16 cellular contexts compared by ENCODE assay signal in genomic region chr1:247347395-247348222, GRCh38. TPM values are rescaled to one million over a fixed set of nuclear protein-coding genes. Genes with fewer than 3 reads are reported as not detected.
DNase-seq lines count a peak whose midpoint lies in the region; ATAC-seq, FAIRE-seq and TF ChIP-seq lines count a peak whose summit lies in the region.
"Had no signal": no experiment of that assay in that cellular context is flagged by ENCODE, and none has a peak within 500 bp of the region (broad histone marks: within the 10 kb centered on the region; RNA-seq: fewer than 3 reads in every experiment).

No MANE protein-coding gene starts in this region.

- ATAC-seq in GM23338: peak; percentile 80
- ATAC-seq in right cardiac atrium: peak; percentile 62
- no peak for ATAC-seq in HG02970 (IDR thresholded peaks at IDR 0.05; ENCODE audit: low FRiP score, unreplicated experiment)
- ATAC-seq in HG03342 (IDR thresholded peaks at IDR 0.05; ENCODE audit: unreplicated experiment): no peak

- H3K4me3 Mint-ChIP-seq in GM23338 (peak overlapping the region; percentile 59; the same call in 2 of the 3 replicates), astrocyte (ENCODE audit: unreplicated experiment) (no peak overlapping the region)
- H3K4me3 Mint-ChIP-seq: CD4-positive, CD25-positive, alpha-beta regulatory T cell had no signal

- no peak overlapping the region for H4K8ac ChIP-seq in mesendoderm (ENCODE audit: low read depth, low read length)

- peak overlapping the region; percentile 54 for H3K4me3 ChIP-seq in GM23338
- H3K4me3 ChIP-seq in astrocyte (ENCODE audit: insufficient read depth, low read depth, low read length): no peak overlapping the region
- H3K4me3 ChIP-seq in right cardiac atrium (ENCODE audit: low read length): peak overlapping the region; percentile 45
- peak overlapping the region in 6 of 7 experiments; percentile 1 to 30 (median 16) for H3K4me3 ChIP-seq in skin epidermis
- H3K4me3 ChIP-seq in mesendoderm (ENCODE audit: low read length): no peak overlapping the region
- H3K4me3 ChIP-seq: HAP-1, thyroid gland had no signal

- peaks cover 8% of the 10 kb centered on the region; the same call in 1 of the 2 replicates for H3K4me1 ChIP-seq in GM23338 (ENCODE audit: insufficient read depth)
- H3K4me1 ChIP-seq in astrocyte (ENCODE audit: insufficient read depth, low read length): peaks cover 5% of the 10 kb centered on the region
- H3K4me1 ChIP-seq in right cardiac atrium (ENCODE audit: control insufficient read depth, insufficient read depth, low read length): no peaks in the 10 kb centered on the region
- H3K4me1 ChIP-seq in mesendoderm (ENCODE audit: control insufficient read depth, low read depth, low read length): no peaks in the 10 kb centered on the region
- H3K4me1 ChIP-seq: HAP-1, Peyer's patch, thyroid gland had no signal

- H2BK120ac ChIP-seq in mesendoderm (ENCODE audit: low read depth, low read length): no peak overlapping the region

- no peaks in the 10 kb centered on the region for H3K9me2 ChIP-seq in GM23338 (ENCODE audit: insufficient read depth)

- FAIRE-seq in astrocyte (lab: Jason Lieb, UNC): no peak

- H3K4me2 ChIP-seq in GM23338: peak overlapping the region; percentile 78
- peak overlapping the region; percentile 29 for H3K4me2 ChIP-seq in astrocyte (ENCODE audit: low read length)
- no peak overlapping the region for H3K4me2 ChIP-seq in mesendoderm (ENCODE audit: low read length)

- H2AFZ ChIP-seq in GM23338 (peak overlapping the region; percentile 20; the same call in 1 of the 2 replicates), astrocyte (ENCODE audit: low read depth, low read length) (no peak overlapping the region)

- H4K20me1 ChIP-seq in GM23338 (replicated peaks; ENCODE audit: insufficient read depth) (no peaks in the 10 kb centered on the region; the same call in 1 of the 2 replicates), astrocyte (ENCODE audit: insufficient read depth, low read length) (peaks cover 3% of the 10 kb centered on the region)

- H3K36me3 ChIP-seq in GM23338 (ENCODE audit: insufficient read depth) (no peaks in the 10 kb centered on the region), astrocyte (ENCODE audit: insufficient read depth, low read length) (no peaks in the 10 kb centered on the region), mesendoderm (ENCODE audit: control insufficient read depth, insufficient read depth, low read length) (no peaks in the 10 kb centered on the region)
- H3K36me3 ChIP-seq: HAP-1, Peyer's patch, thyroid gland had no signal

- intact Hi-C loops in right cardiac atrium (cut with DNase I): no loop called here

- H3K23ac ChIP-seq in mesendoderm (ENCODE audit: low read length): no peak overlapping the region

- TF ChIP-seq CTCF in GM23338 (conservative IDR thresholded peaks at IDR 0.05; ENCODE audit: low read depth in 2 of 2) (no peak), astrocyte (IDR thresholded peaks at IDR 0.05; ENCODE audit: insufficient read depth, low read depth, low read length) (no peak)

- H3K9ac ChIP-seq in astrocyte (ENCODE audit: low read length) (no peak overlapping the region), mesendoderm (ENCODE audit: low read length) (no peak overlapping the region)

- H3F3A ChIP-seq in GM23338 (replicated peaks; ENCODE audit: low read depth): no peaks in the 10 kb centered on the region

- H3K79me2 ChIP-seq in GM23338 (replicated peaks; ENCODE audit: insufficient read depth): no peaks in the 10 kb centered on the region
- no peaks in the 10 kb centered on the region for H3K79me2 ChIP-seq in astrocyte (ENCODE audit: insufficient read depth, low read length)
- H3K79me2 ChIP-seq in mesendoderm (ENCODE audit: control insufficient read depth, insufficient read depth, low read length): no peaks in the 10 kb centered on the region

- no peak overlapping the region for H2BK5ac ChIP-seq in mesendoderm (ENCODE audit: low read length)

- no peaks in the 10 kb centered on the region for H3K79me1 ChIP-seq in mesendoderm (ENCODE audit: low read length)

- H3K36me3 Mint-ChIP-seq in GM23338 (ENCODE audit: low read depth) (peaks cover 23% of the 10 kb centered on the region), astrocyte (ENCODE audit: low read depth, unreplicated experiment) (peaks cover 7% of the 10 kb centered on the region)
- H3K36me3 Mint-ChIP-seq: CD4-positive, CD25-positive, alpha-beta regulatory T cell had no signal

- H3K27ac ChIP-seq in GM23338 (ENCODE audit: low read depth) (no peak overlapping the region), astrocyte (ENCODE audit: low read depth, low read length) (no peak overlapping the region), right cardiac atrium (ENCODE audit: low read length) (no peak overlapping the region), skin epidermis (no peak overlapping the region), mesendoderm (ENCODE audit: low read depth, low read length) (no peak overlapping the region)
- H3K27ac ChIP-seq: Peyer's patch, thyroid gland had no signal

- no peak overlapping the region for H2AK5ac ChIP-seq in mesendoderm (ENCODE audit: low read length)

- H3K9me3 ChIP-seq in astrocyte (ENCODE audit: insufficient read depth, low read depth, low read length) (no peaks in the 10 kb centered on the region), right cardiac atrium (ENCODE audit: control insufficient read depth, low read length) (no peaks in the 10 kb centered on the region)
- H3K9me3 ChIP-seq: HAP-1, Peyer's patch, thyroid gland had no signal

- no peak overlapping the region for H3K4ac ChIP-seq in mesendoderm (ENCODE audit: low read depth, low read length)

- WGBS in right cardiac atrium: 14% methylated on average over 33 of the region's 33 CpGs
- WGBS in mesendoderm (ENCODE audit: extremely low coverage, insufficient coverage, low lambda C conversion rate): no CpG with 5 or more reads among the region's 33 CpGs

- H3K18ac ChIP-seq in mesendoderm (ENCODE audit: low read length): no peak overlapping the region

- no peak overlapping the region for H4K5ac ChIP-seq in mesendoderm (ENCODE audit: low read length)

- H3K27me3 Mint-ChIP-seq in GM23338 (ENCODE audit: insufficient read depth, low read depth, poor library complexity): peaks cover 8% of the 10 kb centered on the region
- no peaks in the 10 kb centered on the region for H3K27me3 Mint-ChIP-seq in astrocyte (ENCODE audit: low read depth, unreplicated experiment)

- H3K9me3 Mint-ChIP-seq in GM23338 (peaks cover 16% of the 10 kb centered on the region), astrocyte (ENCODE audit: unreplicated experiment) (no peaks in the 10 kb centered on the region)

- DNase-seq in GM23338 (ENCODE audit: low spot score): peak; percentile 67
- no peak for DNase-seq in astrocyte (ENCODE audit: low read depth)
- peak; percentile 28 to 80 (median 76) for DNase-seq in right cardiac atrium
- DNase-seq in mesendoderm: no peak
- no peak for DNase-seq in NOMO-1 treated with dmso at 0.1 percent for 144 hours (lab: John Stamatoyannopoulos, UW; ENCODE audit: unreplicated experiment)
- DNase-seq: CD4-positive, CD25-positive, alpha-beta regulatory T cell; Kasumi-1; kidney glomerular epithelial cell; Peyer's patch; stimulated activated CD4-positive, alpha-beta T cell treated with anti-CD3 and anti-CD28 coated beads, Interleukin-4, amount 100 ng/mL, for 4 hours; T-helper 9 cell; thyroid gland had no signal

- H2BK15ac ChIP-seq in mesendoderm (replicated peaks; ENCODE audit: low read depth): no peak overlapping the region

- H3K27ac Mint-ChIP-seq in GM23338 (no peak overlapping the region), astrocyte (ENCODE audit: unreplicated experiment) (no peak overlapping the region)
- H3K27ac Mint-ChIP-seq: CD4-positive, CD25-positive, alpha-beta regulatory T cell had no signal

- H3K56ac ChIP-seq in mesendoderm (ENCODE audit: low read length): no peak overlapping the region

- no peaks in the 10 kb centered on the region for H3K27me3 ChIP-seq in GM23338 (ENCODE audit: insufficient read depth)
- H3K27me3 ChIP-seq in astrocyte (ENCODE audit: insufficient read depth, low read length): no peaks in the 10 kb centered on the region
- H3K27me3 ChIP-seq in right cardiac atrium (ENCODE audit: control insufficient read depth, insufficient read depth): no peaks in the 10 kb centered on the region
- no peaks in the 10 kb centered on the region for H3K27me3 ChIP-seq in mesendoderm (ENCODE audit: insufficient read depth, low read length, poor library complexity)
- H3K27me3 ChIP-seq: Peyer's patch, thyroid gland had no signal

- H3K4me1 Mint-ChIP-seq in GM23338: 0 out of 3 replicates have a peak, but pooled peaks cover 7% of the 10 kb centered on the region
- peaks cover 10% of the 10 kb centered on the region for H3K4me1 Mint-ChIP-seq in astrocyte (ENCODE audit: low read depth, unreplicated experiment)

TF ChIP-seq in GM23338, 12 proteins besides CTCF, POLR2A, EP300 and RAD21:
- TF ChIP-seq, protein P1, sequence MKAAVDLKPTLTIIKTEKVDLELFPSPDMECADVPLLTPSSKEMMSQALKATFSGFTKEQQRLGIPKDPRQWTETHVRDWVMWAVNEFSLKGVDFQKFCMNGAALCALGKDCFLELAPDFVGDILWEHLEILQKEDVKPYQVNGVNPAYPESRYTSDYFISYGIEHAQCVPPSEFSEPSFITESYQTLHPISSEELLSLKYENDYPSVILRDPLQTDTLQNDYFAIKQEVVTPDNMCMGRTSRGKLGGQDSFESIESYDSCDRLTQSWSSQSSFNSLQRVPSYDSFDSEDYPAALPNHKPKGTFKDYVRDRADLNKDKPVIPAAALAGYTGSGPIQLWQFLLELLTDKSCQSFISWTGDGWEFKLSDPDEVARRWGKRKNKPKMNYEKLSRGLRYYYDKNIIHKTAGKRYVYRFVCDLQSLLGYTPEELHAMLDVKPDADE (IDR thresholded peaks at IDR 0.05): no peak
- TF ChIP-seq POLR2AphosphoS5 (IDR thresholded peaks at IDR 0.05; ENCODE audit: low read depth): peak; percentile 50

RNA-seq across cellular contexts. Expression of gene ZNF496, which starts 15.9 kb away (rescaled TPM):
- total RNA-seq in GM23338 (2014; rRNA removed; shearing (Covaris generic)): 102 and 127 TPM in 2 replicates
- polyA plus RNA-seq in GM23338 (2016; fragmentation: Nextera tagmentation; extraction: Ambion mirVana) (20.4 and 22.0 TPM in 2 replicates), right cardiac atrium (7.9 TPM)
- total RNA-seq in astrocyte (30.3 and 30.5 TPM in 2 replicates), right cardiac atrium (10 to 100 TPM; 16.9 to 19.5 (median 17.4) TPM)
- polyA plus RNA-seq in mesendoderm (2013, experiment 1 of 2): 25.4 TPM
- 26.3 TPM for polyA plus RNA-seq in mesendoderm (2013, experiment 2 of 2)

Comparison
In these comparisons a context has a peak if more than half of its experiments do, and no peak if none do; other contexts are left out.
1. ATAC-seq: peak in GM23338 (single experiment) and right cardiac atrium (2 of 2); none in HG02970 (single experiment) and HG03342 (single experiment).
2. DNase-seq: peak in GM23338 (single experiment) and right cardiac atrium (3 of 3); none in astrocyte (single experiment), mesendoderm (single experiment) and NOMO-1 treated with dmso at 0.1 percent for 144 hours (single experiment).
3. H3K4me3 ChIP-seq: peak in GM23338 (single experiment), right cardiac atrium (single experiment) and skin epidermis (6 of 7); none in astrocyte (single experiment) and mesendoderm (single experiment).